ENCODE assay signal across 1 cellular context in genomic region chr22:36641902-36642640, GRCh38.
A peak's percentile ranks its signal among the peaks of the same experiment; 100 is the strongest.
TF ChIP-seq lines count a peak whose summit lies in the region.

No MANE protein-coding gene starts in this region.

TF ChIP-seq in IMR-90, 13 proteins besides CTCF, POLR2A, EP300 and RAD21:
- 0 out of 2 replicates have a peak, but pooled peaks have one; percentile 29 for TF ChIP-seq CEBPB (IDR thresholded peaks at IDR 0.05; ENCODE audit: low read depth, low read length)
- no peak for TF ChIP-seq RCOR1 (IDR thresholded peaks at IDR 0.05; ENCODE audit: insufficient replicate concordance, low read length)
